In the genomic region with DNA sequence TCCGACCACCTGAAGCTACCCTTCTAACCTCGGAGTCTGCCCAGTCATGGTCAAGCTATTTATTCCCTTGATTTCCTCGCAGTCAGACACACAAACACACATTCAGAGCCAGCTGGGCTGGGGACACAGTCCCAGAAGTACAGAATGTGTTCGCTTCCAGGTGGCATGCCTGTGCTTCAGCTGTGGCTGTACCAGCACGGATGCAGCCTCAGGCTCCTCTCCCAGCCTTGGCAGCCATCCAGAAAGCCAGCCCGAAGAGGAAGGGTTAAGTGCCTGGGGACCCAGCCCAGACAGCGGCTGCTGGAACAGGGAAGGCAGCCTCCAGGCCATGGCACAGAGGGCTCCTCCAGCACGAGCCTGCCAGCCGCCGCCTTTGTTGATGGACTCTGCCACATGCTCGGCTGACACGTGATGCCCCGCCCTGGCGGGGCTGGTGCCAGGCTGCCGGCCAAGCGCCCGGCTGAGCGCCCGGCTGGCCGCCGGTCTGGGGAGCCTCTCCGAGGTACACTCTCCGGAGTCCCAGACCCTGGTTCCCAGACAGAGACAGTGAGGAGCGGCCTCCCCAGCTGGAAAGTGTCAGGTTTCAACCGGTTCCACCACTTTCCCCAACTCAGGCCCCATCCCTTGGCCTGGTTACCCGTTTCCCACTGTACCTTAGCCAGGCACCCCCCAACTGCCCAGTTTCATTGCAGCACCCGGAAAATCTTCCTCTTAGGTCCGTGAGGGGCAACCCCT, we compare ENCODE assay signal across 1 cellular context.
TF ChIP-seq lines count a peak whose summit lies in the region.

No MANE protein-coding gene starts in this region.

TF ChIP-seq in HEK293, 187 proteins besides CTCF, POLR2A, EP300 and RAD21 (continued from another document and continues in another):
- TF ChIP-seq, protein P1, sequence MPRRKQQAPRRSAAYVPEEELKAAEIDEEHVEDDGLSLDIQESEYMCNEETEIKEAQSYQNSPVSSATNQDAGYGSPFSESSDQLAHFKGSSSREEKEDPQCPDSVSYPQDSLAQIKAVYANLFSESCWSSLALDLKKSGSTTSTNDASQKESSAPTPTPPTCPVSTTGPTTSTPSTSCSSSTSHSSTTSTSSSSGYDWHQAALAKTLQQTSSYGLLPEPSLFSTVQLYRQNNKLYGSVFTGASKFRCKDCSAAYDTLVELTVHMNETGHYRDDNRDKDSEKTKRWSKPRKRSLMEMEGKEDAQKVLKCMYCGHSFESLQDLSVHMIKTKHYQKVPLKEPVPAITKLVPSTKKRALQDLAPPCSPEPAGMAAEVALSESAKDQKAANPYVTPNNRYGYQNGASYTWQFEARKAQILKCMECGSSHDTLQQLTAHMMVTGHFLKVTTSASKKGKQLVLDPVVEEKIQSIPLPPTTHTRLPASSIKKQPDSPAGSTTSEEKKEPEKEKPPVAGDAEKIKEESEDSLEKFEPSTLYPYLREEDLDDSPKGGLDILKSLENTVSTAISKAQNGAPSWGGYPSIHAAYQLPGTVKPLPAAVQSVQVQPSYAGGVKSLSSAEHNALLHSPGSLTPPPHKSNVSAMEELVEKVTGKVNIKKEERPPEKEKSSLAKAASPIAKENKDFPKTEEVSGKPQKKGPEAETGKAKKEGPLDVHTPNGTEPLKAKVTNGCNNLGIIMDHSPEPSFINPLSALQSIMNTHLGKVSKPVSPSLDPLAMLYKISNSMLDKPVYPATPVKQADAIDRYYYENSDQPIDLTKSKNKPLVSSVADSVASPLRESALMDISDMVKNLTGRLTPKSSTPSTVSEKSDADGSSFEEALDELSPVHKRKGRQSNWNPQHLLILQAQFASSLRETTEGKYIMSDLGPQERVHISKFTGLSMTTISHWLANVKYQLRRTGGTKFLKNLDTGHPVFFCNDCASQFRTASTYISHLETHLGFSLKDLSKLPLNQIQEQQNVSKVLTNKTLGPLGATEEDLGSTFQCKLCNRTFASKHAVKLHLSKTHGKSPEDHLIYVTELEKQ (tag by site-specific recombination; IDR thresholded peaks at IDR 0.05; ENCODE audit: borderline replicate concordance), result no peak
- TF ChIP-seq ZBTB8A (tag by site-specific recombination; IDR thresholded peaks at IDR 0.05) (peak; percentile 83), ZNF692 (tag by site-specific recombination; IDR thresholded peaks at IDR 0.05) (peak; percentile 53; the same call in 1 of the 2 replicates), OVOL3 (tag by site-specific recombination; IDR thresholded peaks at IDR 0.05) (no peak), ZNF366 (tag by site-specific recombination; conservative IDR thresholded peaks at IDR 0.05) (no peak), HIC1 (tag by site-specific recombination; IDR thresholded peaks at IDR 0.05) (peak; percentile 69; the same call in 1 of the 2 replicates), PRDM1 (tag by site-specific recombination; IDR thresholded peaks at IDR 0.05) (peak; percentile 23; the same call in 1 of the 2 replicates), SCRT2 (tag by site-specific recombination; IDR thresholded peaks at IDR 0.05) (0 out of 2 replicates have a peak, but pooled peaks have one; percentile 15), ZNF169 (tag by site-specific recombination; IDR thresholded peaks at IDR 0.05) (no peak), ZFP3 (tag by site-specific recombination; IDR thresholded peaks at IDR 0.05; ENCODE audit: low read depth) (no peak), ZXDB (tag by site-specific recombination; IDR thresholded peaks at IDR 0.05) (0 out of 2 replicates have a peak, but pooled peaks have one; percentile 21), MZF1 (tag by site-specific recombination; IDR thresholded peaks at IDR 0.05; ENCODE audit: borderline replicate concordance) (no peak), ZFHX2 (tag by site-specific recombination; conservative IDR thresholded peaks at IDR 0.05) (no peak), SCRT1 (tag by site-specific recombination; IDR thresholded peaks at IDR 0.05; ENCODE audit: borderline replicate concordance) (no peak), SETDB1 (IDR thresholded peaks at IDR 0.05; ENCODE audit: insufficient read length, low read length) (no peak), ZBTB20 (tag by site-specific recombination; IDR thresholded peaks at IDR 0.05) (peak; percentile 58), ZNF585B (tag by site-specific recombination; IDR thresholded peaks at IDR 0.05) (0 out of 2 replicates have a peak, but pooled peaks have one; percentile 23), ZNF473 (tag by site-specific recombination; IDR thresholded peaks at IDR 0.05) (no peak), YY1 (tag by site-specific recombination; IDR thresholded peaks at IDR 0.05) (no peak), ZSCAN16 (tag by site-specific recombination; IDR thresholded peaks at IDR 0.05) (no peak), ZNF114 (tag by site-specific recombination; IDR thresholded peaks at IDR 0.05) (no peak), ZNF335 (tag by site-specific recombination; conservative IDR thresholded peaks at IDR 0.05) (peak; percentile 48), ZNF768 (tag by site-specific recombination; IDR thresholded peaks at IDR 0.05) (no peak), ZNF202 (tag by site-specific recombination; IDR thresholded peaks at IDR 0.05; ENCODE audit: borderline replicate concordance) (no peak), ZNF184 (tag by site-specific recombination; IDR thresholded peaks at IDR 0.05) (no peak), ZNF664 (tag by site-specific recombination; IDR thresholded peaks at IDR 0.05) (no peak), ZNF600 (tag by site-specific recombination; IDR thresholded peaks at IDR 0.05) (peak; percentile 82; the same call in 1 of the 2 replicates), ZNF549 (tag by site-specific recombination; IDR thresholded peaks at IDR 0.05) (no peak), PRDM4 (tag by site-specific recombination; IDR thresholded peaks at IDR 0.05) (no peak), ZNF354C (tag by site-specific recombination; IDR thresholded peaks at IDR 0.05; ENCODE audit: borderline replicate concordance, low read depth) (no peak), ZNF2 (tag by site-specific recombination; IDR thresholded peaks at IDR 0.05) (0 out of 2 replicates have a peak, but pooled peaks have one; percentile 32), ZIC2 (tag by site-specific recombination; IDR thresholded peaks at IDR 0.05) (peak; percentile 55; the same call in 1 of the 2 replicates), FEZF1 (tag by site-specific recombination; IDR thresholded peaks at IDR 0.05) (peak; percentile 44), ZNF560 (tag by site-specific recombination; IDR thresholded peaks at IDR 0.05; ENCODE audit: borderline replicate concordance) (no peak)
- TF ChIP-seq, protein P2, sequence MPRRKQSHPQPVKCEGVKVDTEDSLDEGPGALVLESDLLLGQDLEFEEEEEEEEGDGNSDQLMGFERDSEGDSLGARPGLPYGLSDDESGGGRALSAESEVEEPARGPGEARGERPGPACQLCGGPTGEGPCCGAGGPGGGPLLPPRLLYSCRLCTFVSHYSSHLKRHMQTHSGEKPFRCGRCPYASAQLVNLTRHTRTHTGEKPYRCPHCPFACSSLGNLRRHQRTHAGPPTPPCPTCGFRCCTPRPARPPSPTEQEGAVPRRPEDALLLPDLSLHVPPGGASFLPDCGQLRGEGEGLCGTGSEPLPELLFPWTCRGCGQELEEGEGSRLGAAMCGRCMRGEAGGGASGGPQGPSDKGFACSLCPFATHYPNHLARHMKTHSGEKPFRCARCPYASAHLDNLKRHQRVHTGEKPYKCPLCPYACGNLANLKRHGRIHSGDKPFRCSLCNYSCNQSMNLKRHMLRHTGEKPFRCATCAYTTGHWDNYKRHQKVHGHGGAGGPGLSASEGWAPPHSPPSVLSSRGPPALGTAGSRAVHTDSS (tag by site-specific recombination; IDR thresholded peaks at IDR 0.05), result no peak
- TF ChIP-seq, protein P3, sequence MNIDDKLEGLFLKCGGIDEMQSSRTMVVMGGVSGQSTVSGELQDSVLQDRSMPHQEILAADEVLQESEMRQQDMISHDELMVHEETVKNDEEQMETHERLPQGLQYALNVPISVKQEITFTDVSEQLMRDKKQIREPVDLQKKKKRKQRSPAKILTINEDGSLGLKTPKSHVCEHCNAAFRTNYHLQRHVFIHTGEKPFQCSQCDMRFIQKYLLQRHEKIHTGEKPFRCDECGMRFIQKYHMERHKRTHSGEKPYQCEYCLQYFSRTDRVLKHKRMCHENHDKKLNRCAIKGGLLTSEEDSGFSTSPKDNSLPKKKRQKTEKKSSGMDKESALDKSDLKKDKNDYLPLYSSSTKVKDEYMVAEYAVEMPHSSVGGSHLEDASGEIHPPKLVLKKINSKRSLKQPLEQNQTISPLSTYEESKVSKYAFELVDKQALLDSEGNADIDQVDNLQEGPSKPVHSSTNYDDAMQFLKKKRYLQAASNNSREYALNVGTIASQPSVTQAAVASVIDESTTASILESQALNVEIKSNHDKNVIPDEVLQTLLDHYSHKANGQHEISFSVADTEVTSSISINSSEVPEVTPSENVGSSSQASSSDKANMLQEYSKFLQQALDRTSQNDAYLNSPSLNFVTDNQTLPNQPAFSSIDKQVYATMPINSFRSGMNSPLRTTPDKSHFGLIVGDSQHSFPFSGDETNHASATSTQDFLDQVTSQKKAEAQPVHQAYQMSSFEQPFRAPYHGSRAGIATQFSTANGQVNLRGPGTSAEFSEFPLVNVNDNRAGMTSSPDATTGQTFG (tag by site-specific recombination; IDR thresholded peaks at IDR 0.05; ENCODE audit: borderline replicate concordance), result no peak
- TF ChIP-seq, protein P4, sequence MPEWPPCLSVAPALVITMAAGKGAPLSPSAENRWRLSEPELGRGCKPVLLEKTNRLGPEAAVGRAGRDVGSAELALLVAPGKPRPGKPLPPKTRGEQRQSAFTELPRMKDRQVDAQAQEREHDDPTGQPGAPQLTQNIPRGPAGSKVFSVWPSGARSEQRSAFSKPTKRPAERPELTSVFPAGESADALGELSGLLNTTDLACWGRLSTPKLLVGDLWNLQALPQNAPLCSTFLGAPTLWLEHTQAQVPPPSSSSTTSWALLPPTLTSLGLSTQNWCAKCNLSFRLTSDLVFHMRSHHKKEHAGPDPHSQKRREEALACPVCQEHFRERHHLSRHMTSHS (tag by site-specific recombination; IDR thresholded peaks at IDR 0.05), result no peak
- TF ChIP-seq, protein P5, sequence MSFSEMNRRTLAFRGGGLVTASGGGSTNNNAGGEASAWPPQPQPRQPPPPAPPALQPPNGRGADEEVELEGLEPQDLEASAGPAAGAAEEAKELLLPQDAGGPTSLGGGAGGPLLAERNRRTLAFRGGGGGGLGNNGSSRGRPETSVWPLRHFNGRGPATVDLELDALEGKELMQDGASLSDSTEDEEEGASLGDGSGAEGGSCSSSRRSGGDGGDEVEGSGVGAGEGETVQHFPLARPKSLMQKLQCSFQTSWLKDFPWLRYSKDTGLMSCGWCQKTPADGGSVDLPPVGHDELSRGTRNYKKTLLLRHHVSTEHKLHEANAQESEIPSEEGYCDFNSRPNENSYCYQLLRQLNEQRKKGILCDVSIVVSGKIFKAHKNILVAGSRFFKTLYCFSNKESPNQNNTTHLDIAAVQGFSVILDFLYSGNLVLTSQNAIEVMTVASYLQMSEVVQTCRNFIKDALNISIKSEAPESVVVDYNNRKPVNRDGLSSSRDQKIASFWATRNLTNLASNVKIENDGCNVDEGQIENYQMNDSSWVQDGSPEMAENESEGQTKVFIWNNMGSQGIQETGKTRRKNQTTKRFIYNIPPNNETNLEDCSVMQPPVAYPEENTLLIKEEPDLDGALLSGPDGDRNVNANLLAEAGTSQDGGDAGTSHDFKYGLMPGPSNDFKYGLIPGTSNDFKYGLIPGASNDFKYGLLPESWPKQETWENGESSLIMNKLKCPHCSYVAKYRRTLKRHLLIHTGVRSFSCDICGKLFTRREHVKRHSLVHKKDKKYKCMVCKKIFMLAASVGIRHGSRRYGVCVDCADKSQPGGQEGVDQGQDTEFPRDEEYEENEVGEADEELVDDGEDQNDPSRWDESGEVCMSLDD (tag by site-specific recombination; IDR thresholded peaks at IDR 0.05), result peak; percentile 43; the same call in 1 of the 2 replicates
